Comparison of ENCODE assay signal across 14 cellular contexts in the genomic region with DNA sequence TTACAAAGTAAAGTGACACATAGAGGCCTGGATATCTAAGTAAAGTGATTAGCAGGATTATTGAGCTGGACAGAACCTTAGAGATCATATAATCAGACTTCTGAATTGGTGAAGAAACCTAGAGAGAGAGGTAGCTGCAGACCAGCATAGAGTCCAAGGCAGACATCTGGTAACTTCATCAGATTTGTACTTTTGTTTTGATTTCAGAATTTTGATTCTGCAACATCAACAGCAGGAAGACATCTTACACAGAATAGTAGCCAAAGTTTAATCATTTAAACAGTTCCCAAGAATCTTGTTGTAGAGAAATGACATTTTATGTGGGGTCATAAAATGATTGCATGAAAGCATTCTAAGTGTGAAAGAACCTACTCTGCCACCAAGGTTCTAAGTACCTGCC. TPM values are rescaled to one million over a fixed set of nuclear protein-coding genes. Genes with fewer than 3 reads are reported as not detected.
DNase-seq lines count a peak whose midpoint lies in the region; ATAC-seq and TF ChIP-seq lines count a peak whose summit lies in the region.
"Had no signal": no experiment of that assay in that cellular context is flagged by ENCODE, and none has a peak within 500 bp of the region (broad histone marks: within the 10 kb centered on the region; RNA-seq: fewer than 3 reads in every experiment).

No MANE protein-coding gene starts in this region.

- intact Hi-C loops in IMR-90 (cut with micrococcal nuclease), result loop anchor here (1.0 to 2.0 kb wide), 3 partner anchors 92 to 148 kb away; partner anchors contain the start of gene TGM2
- intact Hi-C loops in colonic mucosa (cut with DNase I), result loop anchor here (5.0 to 10.0 kb wide), 3 partner anchors 94 to 252 kb away; partner anchors contain the start of gene TGM2
- intact Hi-C loops in left lung (cut with DNase I), result loop anchor here in 1 of 2 donors (5.0 kb wide), 1 partner anchor 94 kb away; the partner anchor contains the start of gene TGM2

- peaks cover 16% of the 10 kb centered on the region for H3K9me1 ChIP-seq in IMR-90 (ENCODE audit: insufficient read depth, low read length)

- H4K8ac ChIP-seq in IMR-90 (ENCODE audit: low read depth in 2 of 2, low read length in 2 of 2), result 0 out of 4 replicates have a peak overlapping the region, but pooled peaks of 1 of the 2 experiments have one; percentile 25

- peak overlapping the region; percentile 74; the same call in 1 of the 2 replicates for H3K27ac ChIP-seq in IMR-90 (ENCODE audit: insufficient read depth, low read length)
- H3K27ac ChIP-seq in colonic mucosa, result peak overlapping the region; percentile 49
- peak overlapping the region in 1 of 2 donors; percentile 4 for H3K27ac ChIP-seq in left lung
- H3K27ac ChIP-seq: foreskin keratinocyte had no signal

- dilution Hi-C loops in IMR-90 (cut with HindIII; ENCODE audit: low sequenced_read_pairs, unreplicated experiment), result no loop called here

- H3K27me3 ChIP-seq in IMR-90 (ENCODE audit: control insufficient read depth, insufficient read depth, low read length) (no peaks in the 10 kb centered on the region), colonic mucosa (no peaks in the 10 kb centered on the region), left lung (no peaks in the 10 kb centered on the region)
- H3K27me3 ChIP-seq: foreskin keratinocyte had no signal

- DNase-seq in IMR-90 (no peak), colonic mucosa (no peak), left lung (no peak), G401 (ENCODE audit: low spot score) (no peak), cerebellum (ENCODE audit: low spot score) (no peak), iPS-NIHi11 (ENCODE audit: low spot score) (no peak)
- no peak for DNase-seq in stimulated activated naive B cell treated with anti-CD40 and anti-IgM and Interleukin-4, amounts not matched to agents 10 μg/mL and 1 μg/mL and 100 μg/mL, for 72 hours
- DNase-seq: activated CD4-positive, CD25-positive, alpha-beta regulatory T cell treated with anti-CD3 and anti-CD28 coated beads, Interleukin-2, amount 50 U/mL, for 72 hours; activated naive CD4-positive, alpha-beta T cell treated with Interleukin-2 at 50 U/mL for 16 hours; NCI-H2081 treated with DMSO at 0.1 percent for 48 hours had no signal

- H2AK5ac ChIP-seq in IMR-90 (ENCODE audit: low read depth, low read length), result no peak overlapping the region

- peak overlapping the region; percentile 55 for H3K4me2 ChIP-seq in IMR-90 (ENCODE audit: low read depth, low read length)

- H3K4me3 ChIP-seq in IMR-90 (ENCODE audit: insufficient read depth, low read depth, low read length), result no peak overlapping the region
- no peak overlapping the region for H3K4me3 ChIP-seq in colonic mucosa
- no peak overlapping the region for H3K4me3 ChIP-seq in left lung
- H3K4me3 ChIP-seq: HAP-1 had no signal

- H3K36me3 ChIP-seq in IMR-90 (ENCODE audit: control insufficient read depth, insufficient read depth, low read length) (peaks cover 25% of the 10 kb centered on the region), colonic mucosa (peaks cover 5% of the 10 kb centered on the region), left lung (peaks cover 0 to 57% of the 10 kb centered on the region in 2 donors)

- H3K36me3 Mint-ChIP-seq in stimulated activated naive B cell treated with anti-CD40 and anti-IgM and Interleukin-4, amounts not matched to agents 10 μg/mL and 1 μg/mL and 100 μg/mL, for 72 hours, result peaks cover 59 to 86% of the 10 kb centered on the region in 2 donors

- no peak overlapping the region for H3K4me3 Mint-ChIP-seq in stimulated activated naive B cell treated with anti-CD40 and anti-IgM and Interleukin-4, amounts not matched to agents 10 μg/mL and 1 μg/mL and 100 μg/mL, for 72 hours
- H3K4me3 Mint-ChIP-seq: stimulated activated naive CD8-positive, alpha-beta T cell treated with anti-CD3 and anti-CD28 coated beads, Interleukin-15, Interleukin-2, amounts not matched to agents 100 ng/mL and 50 ng/mL, for 24 hours had no signal

- H2BK20ac ChIP-seq in IMR-90 (ENCODE audit: low read depth, low read length), result peak overlapping the region; percentile 47; the same call in 1 of the 2 replicates

- in situ Hi-C loops in IMR-90 (cut with MboI; ENCODE audit: low sequenced_read_pairs), result no loop called here
- in situ Hi-C loops in G401 (cut with HindIII; ENCODE audit: low sequenced_read_pairs), result loop anchor here (5.0 kb wide), 1 partner anchor 94 kb away; the partner anchor contains the start of gene TGM2

- no TSS peak for BruUV-seq in IMR-90 (replicated peaks; lab: Mats Ljungman, UMichigan)

- H2BK5ac ChIP-seq in IMR-90 (ENCODE audit: low read depth, low read length, poor library complexity, severe bottlenecking), result peak overlapping the region; percentile 92

- no peaks in the 10 kb centered on the region for H3K27me3 Mint-ChIP-seq in stimulated activated naive B cell treated with anti-CD40 and anti-IgM and Interleukin-4, amounts not matched to agents 10 μg/mL and 1 μg/mL and 100 μg/mL, for 72 hours
- H3K27me3 Mint-ChIP-seq: stimulated activated naive CD8-positive, alpha-beta T cell treated with anti-CD3 and anti-CD28 coated beads, Interleukin-15, Interleukin-2, amounts not matched to agents 100 ng/mL and 50 ng/mL, for 24 hours had no signal

- H4K91ac ChIP-seq in IMR-90 (ENCODE audit: insufficient read depth, low read depth, low read length), result peak overlapping the region; percentile 10; the same call in 1 of the 2 replicates

- POLR2A ChIA-PET in IMR-90 (lab: Charles Lee; ENCODE audit: unreplicated experiment), result no interaction called here

- TF ChIP-seq POLR2A in IMR-90 (IDR thresholded peaks at IDR 0.05; ENCODE audit: low read depth, low read length), result no peak

- peak overlapping the region; percentile 39; the same call in 1 of the 2 replicates for H3K4ac ChIP-seq in IMR-90 (ENCODE audit: low read depth, low read length)

- CTCF ChIA-PET in IMR-90 (lab: Yijun Ruan, JAX), result interaction anchor here (0.7 to 2.0 kb wide), 17 partner anchors 11 to 154 kb away, joined by 3 to 21 read pairs (median 4); no protein-coding TSS in a partner anchor

- no peak for TF ChIP-seq RAD21 in IMR-90 (IDR thresholded peaks at IDR 0.05; ENCODE audit: low read length)

- H3K79me1 ChIP-seq in IMR-90 (ENCODE audit: low read depth in 1 of 2, low read length in 2 of 2), result peaks cover 29 to 52% of the 10 kb centered on the region in 2 experiments

- H3K56ac ChIP-seq in IMR-90 (ENCODE audit: extremely low read depth, insufficient read depth, low read length), result no peak overlapping the region

- H3K9ac ChIP-seq in IMR-90 (ENCODE audit: low read depth, low read length) (no peak overlapping the region), colonic mucosa (ENCODE audit: low read depth in 2 of 2, low read length in 2 of 2) (no peak overlapping the region)

- peak overlapping the region; percentile 60 for H4K5ac ChIP-seq in IMR-90 (ENCODE audit: low read depth, low read length)

- peak overlapping the region; percentile 56 for H3K18ac ChIP-seq in IMR-90 (ENCODE audit: low read depth, low read length)

- peaks cover 21% of the 10 kb centered on the region for H3K4me1 ChIP-seq in IMR-90 (ENCODE audit: control insufficient read depth, insufficient read depth, low read length)
- H3K4me1 ChIP-seq in colonic mucosa, result no peaks in the 10 kb centered on the region
- peaks cover 10 to 14% of the 10 kb centered on the region in 2 donors for H3K4me1 ChIP-seq in left lung
- H3K4me1 ChIP-seq: foreskin keratinocyte, HAP-1 had no signal

- no peak overlapping the region for H3K23ac ChIP-seq in IMR-90 (ENCODE audit: low read depth, low read length)

- no peaks in the 10 kb centered on the region for H4K20me1 ChIP-seq in IMR-90 (ENCODE audit: insufficient read depth, low read length)

- no peaks in the 10 kb centered on the region for H3K9me3 ChIP-seq in IMR-90 (ENCODE audit: control insufficient read depth, insufficient read depth, low read length)
- no peaks in the 10 kb centered on the region for H3K9me3 ChIP-seq in colonic mucosa
- no peaks in the 10 kb centered on the region for H3K9me3 ChIP-seq in left lung
- H3K9me3 ChIP-seq: HAP-1 had no signal

- no peak for ATAC-seq in IMR-90 (ENCODE audit: low read depth)
- peak; percentile 5 for ATAC-seq in left lung
- ATAC-seq in stimulated activated naive B cell treated with anti-CD40 and anti-IgM and Interleukin-4, amounts not matched to agents 10 μg/mL and 1 μg/mL and 100 μg/mL, for 72 hours (replicated peaks), result no peak
- ATAC-seq in HG02981 (IDR thresholded peaks at IDR 0.05; ENCODE audit: unreplicated experiment), result no peak

- no peak overlapping the region for H2AFZ ChIP-seq in IMR-90 (replicated peaks; ENCODE audit: low read length, poor library complexity)

- TF ChIP-seq CTCF in IMR-90 (conservative IDR thresholded peaks at IDR 0.05; ENCODE audit: low read depth, low read length) (no peak), colonic mucosa (IDR thresholded peaks at IDR 0.05) (no peak), left lung (IDR thresholded peaks at IDR 0.05) (no peak)

- peaks cover 32 to 50% of the 10 kb centered on the region in 2 donors for H3K4me1 Mint-ChIP-seq in stimulated activated naive B cell treated with anti-CD40 and anti-IgM and Interleukin-4, amounts not matched to agents 10 μg/mL and 1 μg/mL and 100 μg/mL, for 72 hours

- H2AK9ac ChIP-seq in IMR-90 (replicated peaks; ENCODE audit: low read depth, low read length, poor library complexity), result no peak overlapping the region

- peak overlapping the region; percentile 51 for H3K27ac Mint-ChIP-seq in stimulated activated naive B cell treated with anti-CD40 and anti-IgM and Interleukin-4, amounts not matched to agents 10 μg/mL and 1 μg/mL and 100 μg/mL, for 72 hours
- H3K27ac Mint-ChIP-seq: stimulated activated naive CD8-positive, alpha-beta T cell treated with anti-CD3 and anti-CD28 coated beads, Interleukin-15, Interleukin-2, amounts not matched to agents 100 ng/mL and 50 ng/mL, for 24 hours had no signal

- peak overlapping the region; percentile 11; the same call in 1 of the 2 replicates for H3K14ac ChIP-seq in IMR-90 (replicated peaks; ENCODE audit: low read depth, low read length)

- H2BK120ac ChIP-seq in IMR-90 (ENCODE audit: low read depth, low read length), result peak overlapping the region; percentile 90

- H2BK15ac ChIP-seq in IMR-90 (ENCODE audit: low read depth, low read length), result peak overlapping the region; percentile 21; the same call in 1 of the 3 replicates

- peaks cover 0 to 5% of the 10 kb centered on the region in 2 donors for H3K9me3 Mint-ChIP-seq in stimulated activated naive B cell treated with anti-CD40 and anti-IgM and Interleukin-4, amounts not matched to agents 10 μg/mL and 1 μg/mL and 100 μg/mL, for 72 hours
- H3K9me3 Mint-ChIP-seq: stimulated activated naive CD8-positive, alpha-beta T cell treated with anti-CD3 and anti-CD28 coated beads, Interleukin-15, Interleukin-2, amounts not matched to agents 100 ng/mL and 50 ng/mL, for 24 hours had no signal

RNA-seq across cellular contexts. Expression of gene RPRD1B, which starts 39.3 kb away (rescaled TPM):
- total RNA-seq in IMR-90 (2012; rRNA removed), result 8.4 and 9.2 TPM in 2 replicates
- polyA plus RNA-seq in IMR-90 (2012; rRNA removed), result 7.8 and 9.9 TPM in 2 replicates
- 3.4 and 3.9 TPM in 2 replicates for polyA plus RNA-seq in IMR-90 (2012; cell fraction: cytosol; rRNA removed)
- 5.4 and 21.8 TPM in 2 replicates for polyA plus RNA-seq in IMR-90 (2012; cell fraction: nucleus; rRNA removed; ENCODE audit: low replicate concordance)
- 10 to 100 TPM; 22.7 to 42.5 TPM for total RNA-seq in colonic mucosa
- total RNA-seq in left lung, result 10 to 100 TPM; 25.7 to 28.1 TPM
- total RNA-seq in G401 (2014; rRNA removed; shearing (Covaris generic)), result 7.2 and 13.8 TPM in 2 replicates
- 33.8 TPM for total RNA-seq in cerebellum

RNA-seq across cellular contexts. Expression of gene TTI1, which starts 39.6 kb away (rescaled TPM):
- total RNA-seq in IMR-90 (2012; rRNA removed), result 16.9 and 17.6 TPM in 2 replicates
- polyA plus RNA-seq in IMR-90 (2012; rRNA removed), result 12.5 and 13.4 TPM in 2 replicates
- polyA plus RNA-seq in IMR-90 (2012; cell fraction: cytosol; rRNA removed), result 4.6 and 6.4 TPM in 2 replicates
- polyA plus RNA-seq in IMR-90 (2012; cell fraction: nucleus; rRNA removed; ENCODE audit: low replicate concordance), result 10.3 and 11.0 TPM in 2 replicates
- total RNA-seq in colonic mucosa, result 10 to 100 TPM; 10.2 to 23.0 TPM
- total RNA-seq in left lung, result 10 to 100 TPM; 16.9 to 19.4 TPM
- total RNA-seq in G401 (2014; rRNA removed; shearing (Covaris generic)), result 32.9 and 37.7 TPM in 2 replicates
- 34.8 TPM for total RNA-seq in cerebellum
